In the genomic region with DNA sequence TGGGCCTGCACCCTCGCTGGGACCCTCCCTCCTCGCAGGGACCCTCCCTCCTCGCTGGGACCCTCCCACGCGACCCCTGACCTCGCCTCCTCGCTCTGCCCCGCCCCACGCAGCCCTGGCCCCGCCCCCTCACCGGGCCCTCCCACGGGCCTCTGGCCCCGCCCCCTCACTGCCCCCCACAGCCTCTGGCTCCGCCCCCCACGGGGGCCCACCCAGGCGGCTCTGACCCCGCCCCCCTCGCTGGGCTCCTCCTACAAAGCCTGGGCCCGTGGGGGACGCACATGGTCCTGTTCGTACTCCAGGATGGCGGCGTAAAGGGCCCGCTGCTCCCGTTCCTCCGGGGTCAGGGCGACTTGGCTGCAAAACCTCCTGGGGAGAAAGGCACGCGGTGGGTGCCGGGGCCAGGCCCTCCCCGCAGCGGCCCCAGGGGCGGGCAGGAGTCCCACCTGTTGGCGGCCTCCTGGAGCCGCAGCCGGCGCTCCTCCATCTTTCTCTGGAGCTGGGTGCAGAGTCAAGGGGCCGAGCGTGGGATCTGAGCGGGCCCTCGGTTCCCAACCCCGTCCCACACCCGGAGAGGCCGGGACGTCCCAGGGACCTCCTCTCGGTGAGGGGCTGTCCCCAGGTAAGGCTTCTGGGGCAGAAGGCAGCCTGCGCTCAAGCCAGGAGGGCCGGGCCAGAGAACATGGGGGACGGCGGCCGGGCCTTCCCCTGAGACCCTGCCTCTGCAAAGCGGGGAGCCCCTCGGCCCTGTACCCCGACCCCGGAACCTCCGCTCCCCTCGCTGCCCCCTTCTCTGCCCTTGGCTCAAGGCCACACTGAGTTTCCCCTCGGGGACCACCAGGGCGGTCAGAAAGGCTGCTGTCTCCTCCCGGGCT, we compare ENCODE assay signal across 1 cellular context.
TF ChIP-seq lines count a peak whose summit lies in the region.

No MANE protein-coding gene starts in this region.

TF ChIP-seq in HEK293, 187 proteins besides CTCF, POLR2A, EP300 and RAD21 (continued from another document and continues in another):
- TF ChIP-seq, protein P1, sequence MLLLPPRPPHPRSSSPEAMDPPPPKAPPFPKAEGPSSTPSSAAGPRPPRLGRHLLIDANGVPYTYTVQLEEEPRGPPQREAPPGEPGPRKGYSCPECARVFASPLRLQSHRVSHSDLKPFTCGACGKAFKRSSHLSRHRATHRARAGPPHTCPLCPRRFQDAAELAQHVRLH (tag by site-specific recombination; IDR thresholded peaks at IDR 0.05) = no peak
- no peak for TF ChIP-seq ZNF747 (tag by site-specific recombination; IDR thresholded peaks at IDR 0.05)
- TF ChIP-seq ZNF548 (tag by site-specific recombination; IDR thresholded peaks at IDR 0.05) = no peak
- TF ChIP-seq ZFHX2 (tag by site-specific recombination; conservative IDR thresholded peaks at IDR 0.05) = no peak
- no peak for TF ChIP-seq ZNF324 (tag by site-specific recombination; IDR thresholded peaks at IDR 0.05)
- TF ChIP-seq, protein P2, sequence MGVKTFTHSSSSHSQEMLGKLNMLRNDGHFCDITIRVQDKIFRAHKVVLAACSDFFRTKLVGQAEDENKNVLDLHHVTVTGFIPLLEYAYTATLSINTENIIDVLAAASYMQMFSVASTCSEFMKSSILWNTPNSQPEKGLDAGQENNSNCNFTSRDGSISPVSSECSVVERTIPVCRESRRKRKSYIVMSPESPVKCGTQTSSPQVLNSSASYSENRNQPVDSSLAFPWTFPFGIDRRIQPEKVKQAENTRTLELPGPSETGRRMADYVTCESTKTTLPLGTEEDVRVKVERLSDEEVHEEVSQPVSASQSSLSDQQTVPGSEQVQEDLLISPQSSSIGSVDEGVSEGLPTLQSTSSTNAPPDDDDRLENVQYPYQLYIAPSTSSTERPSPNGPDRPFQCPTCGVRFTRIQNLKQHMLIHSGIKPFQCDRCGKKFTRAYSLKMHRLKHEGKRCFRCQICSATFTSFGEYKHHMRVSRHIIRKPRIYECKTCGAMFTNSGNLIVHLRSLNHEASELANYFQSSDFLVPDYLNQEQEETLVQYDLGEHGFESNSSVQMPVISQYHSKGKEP (tag by site-specific recombination; IDR thresholded peaks at IDR 0.05) = no peak
- TF ChIP-seq, protein P3, sequence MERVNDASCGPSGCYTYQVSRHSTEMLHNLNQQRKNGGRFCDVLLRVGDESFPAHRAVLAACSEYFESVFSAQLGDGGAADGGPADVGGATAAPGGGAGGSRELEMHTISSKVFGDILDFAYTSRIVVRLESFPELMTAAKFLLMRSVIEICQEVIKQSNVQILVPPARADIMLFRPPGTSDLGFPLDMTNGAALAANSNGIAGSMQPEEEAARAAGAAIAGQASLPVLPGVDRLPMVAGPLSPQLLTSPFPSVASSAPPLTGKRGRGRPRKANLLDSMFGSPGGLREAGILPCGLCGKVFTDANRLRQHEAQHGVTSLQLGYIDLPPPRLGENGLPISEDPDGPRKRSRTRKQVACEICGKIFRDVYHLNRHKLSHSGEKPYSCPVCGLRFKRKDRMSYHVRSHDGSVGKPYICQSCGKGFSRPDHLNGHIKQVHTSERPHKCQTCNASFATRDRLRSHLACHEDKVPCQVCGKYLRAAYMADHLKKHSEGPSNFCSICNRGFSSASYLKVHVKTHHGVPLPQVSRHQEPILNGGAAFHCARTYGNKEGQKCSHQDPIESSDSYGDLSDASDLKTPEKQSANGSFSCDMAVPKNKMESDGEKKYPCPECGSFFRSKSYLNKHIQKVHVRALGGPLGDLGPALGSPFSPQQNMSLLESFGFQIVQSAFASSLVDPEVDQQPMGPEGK (tag by site-specific recombination; IDR thresholded peaks at IDR 0.05) = peak; percentile 47; the same call in 1 of the 2 replicates
- TF ChIP-seq, protein P4, sequence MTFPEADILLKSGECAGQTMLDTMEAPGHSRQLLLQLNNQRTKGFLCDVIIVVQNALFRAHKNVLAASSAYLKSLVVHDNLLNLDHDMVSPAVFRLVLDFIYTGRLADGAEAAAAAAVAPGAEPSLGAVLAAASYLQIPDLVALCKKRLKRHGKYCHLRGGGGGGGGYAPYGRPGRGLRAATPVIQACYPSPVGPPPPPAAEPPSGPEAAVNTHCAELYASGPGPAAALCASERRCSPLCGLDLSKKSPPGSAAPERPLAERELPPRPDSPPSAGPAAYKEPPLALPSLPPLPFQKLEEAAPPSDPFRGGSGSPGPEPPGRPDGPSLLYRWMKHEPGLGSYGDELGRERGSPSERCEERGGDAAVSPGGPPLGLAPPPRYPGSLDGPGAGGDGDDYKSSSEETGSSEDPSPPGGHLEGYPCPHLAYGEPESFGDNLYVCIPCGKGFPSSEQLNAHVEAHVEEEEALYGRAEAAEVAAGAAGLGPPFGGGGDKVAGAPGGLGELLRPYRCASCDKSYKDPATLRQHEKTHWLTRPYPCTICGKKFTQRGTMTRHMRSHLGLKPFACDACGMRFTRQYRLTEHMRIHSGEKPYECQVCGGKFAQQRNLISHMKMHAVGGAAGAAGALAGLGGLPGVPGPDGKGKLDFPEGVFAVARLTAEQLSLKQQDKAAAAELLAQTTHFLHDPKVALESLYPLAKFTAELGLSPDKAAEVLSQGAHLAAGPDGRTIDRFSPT (tag by site-specific recombination; IDR thresholded peaks at IDR 0.05) = no peak
- TF ChIP-seq, protein P5, sequence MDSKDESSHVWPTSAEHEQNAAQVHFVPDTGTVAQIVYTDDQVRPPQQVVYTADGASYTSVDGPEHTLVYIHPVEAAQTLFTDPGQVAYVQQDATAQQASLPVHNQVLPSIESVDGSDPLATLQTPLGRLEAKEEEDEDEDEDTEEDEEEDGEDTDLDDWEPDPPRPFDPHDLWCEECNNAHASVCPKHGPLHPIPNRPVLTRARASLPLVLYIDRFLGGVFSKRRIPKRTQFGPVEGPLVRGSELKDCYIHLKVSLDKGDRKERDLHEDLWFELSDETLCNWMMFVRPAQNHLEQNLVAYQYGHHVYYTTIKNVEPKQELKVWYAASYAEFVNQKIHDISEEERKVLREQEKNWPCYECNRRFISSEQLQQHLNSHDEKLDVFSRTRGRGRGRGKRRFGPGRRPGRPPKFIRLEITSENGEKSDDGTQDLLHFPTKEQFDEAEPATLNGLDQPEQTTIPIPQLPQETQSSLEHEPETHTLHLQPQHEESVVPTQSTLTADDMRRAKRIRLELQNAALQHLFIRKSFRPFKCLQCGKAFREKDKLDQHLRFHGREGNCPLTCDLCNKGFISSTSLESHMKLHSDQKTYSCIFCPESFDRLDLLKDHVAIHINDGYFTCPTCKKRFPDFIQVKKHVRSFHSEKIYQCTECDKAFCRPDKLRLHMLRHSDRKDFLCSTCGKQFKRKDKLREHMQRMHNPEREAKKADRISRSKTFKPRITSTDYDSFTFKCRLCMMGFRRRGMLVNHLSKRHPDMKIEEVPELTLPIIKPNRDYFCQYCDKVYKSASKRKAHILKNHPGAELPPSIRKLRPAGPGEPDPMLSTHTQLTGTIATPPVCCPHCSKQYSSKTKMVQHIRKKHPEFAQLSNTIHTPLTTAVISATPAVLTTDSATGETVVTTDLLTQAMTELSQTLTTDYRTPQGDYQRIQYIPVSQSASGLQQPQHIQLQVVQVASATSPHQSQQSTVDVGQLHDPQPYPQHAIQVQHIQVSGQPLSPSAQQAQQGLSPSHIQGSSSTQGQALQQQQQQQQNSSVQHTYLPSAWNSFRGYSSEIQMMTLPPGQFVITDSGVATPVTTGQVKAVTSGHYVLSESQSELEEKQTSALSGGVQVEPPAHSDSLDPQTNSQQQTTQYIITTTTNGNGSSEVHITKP (tag by site-specific recombination; IDR thresholded peaks at IDR 0.05) = no peak
- TF ChIP-seq ZFP37 (tag by site-specific recombination; IDR thresholded peaks at IDR 0.05) = no peak
- TF ChIP-seq ZNF555 (tag by site-specific recombination; conservative IDR thresholded peaks at IDR 0.05) = no peak
- TF ChIP-seq, protein P6, sequence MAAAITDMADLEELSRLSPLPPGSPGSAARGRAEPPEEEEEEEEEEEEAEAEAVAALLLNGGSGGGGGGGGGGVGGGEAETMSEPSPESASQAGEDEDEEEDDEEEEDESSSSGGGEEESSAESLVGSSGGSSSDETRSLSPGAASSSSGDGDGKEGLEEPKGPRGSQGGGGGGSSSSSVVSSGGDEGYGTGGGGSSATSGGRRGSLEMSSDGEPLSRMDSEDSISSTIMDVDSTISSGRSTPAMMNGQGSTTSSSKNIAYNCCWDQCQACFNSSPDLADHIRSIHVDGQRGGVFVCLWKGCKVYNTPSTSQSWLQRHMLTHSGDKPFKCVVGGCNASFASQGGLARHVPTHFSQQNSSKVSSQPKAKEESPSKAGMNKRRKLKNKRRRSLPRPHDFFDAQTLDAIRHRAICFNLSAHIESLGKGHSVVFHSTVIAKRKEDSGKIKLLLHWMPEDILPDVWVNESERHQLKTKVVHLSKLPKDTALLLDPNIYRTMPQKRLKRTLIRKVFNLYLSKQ (tag by site-specific recombination; IDR thresholded peaks at IDR 0.05; ENCODE audit: borderline replicate concordance) = no peak
- TF ChIP-seq, protein P7, sequence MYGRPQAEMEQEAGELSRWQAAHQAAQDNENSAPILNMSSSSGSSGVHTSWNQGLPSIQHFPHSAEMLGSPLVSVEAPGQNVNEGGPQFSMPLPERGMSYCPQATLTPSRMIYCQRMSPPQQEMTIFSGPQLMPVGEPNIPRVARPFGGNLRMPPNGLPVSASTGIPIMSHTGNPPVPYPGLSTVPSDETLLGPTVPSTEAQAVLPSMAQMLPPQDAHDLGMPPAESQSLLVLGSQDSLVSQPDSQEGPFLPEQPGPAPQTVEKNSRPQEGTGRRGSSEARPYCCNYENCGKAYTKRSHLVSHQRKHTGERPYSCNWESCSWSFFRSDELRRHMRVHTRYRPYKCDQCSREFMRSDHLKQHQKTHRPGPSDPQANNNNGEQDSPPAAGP (tag by site-specific recombination; IDR thresholded peaks at IDR 0.05) = no peak
- TF ChIP-seq ZNF426 (tag by site-specific recombination; IDR thresholded peaks at IDR 0.05) = no peak
- no peak for TF ChIP-seq ZNF530 (tag by site-specific recombination; IDR thresholded peaks at IDR 0.05; ENCODE audit: low read depth)
- TF ChIP-seq ZNF404 (tag by site-specific recombination; IDR thresholded peaks at IDR 0.05) = no peak
- no peak for TF ChIP-seq TRIM28 (IDR thresholded peaks at IDR 0.05; ENCODE audit: borderline replicate concordance, low read length)
- TF ChIP-seq ZNF624 (tag by site-specific recombination; IDR thresholded peaks at IDR 0.05) = no peak
- TF ChIP-seq ZNF600 (tag by site-specific recombination; IDR thresholded peaks at IDR 0.05) = no peak
- TF ChIP-seq ZNF670 (tag by site-specific recombination; IDR thresholded peaks at IDR 0.05; ENCODE audit: low read depth) = no peak
- TF ChIP-seq SP3 (tag by site-specific recombination; IDR thresholded peaks at IDR 0.05) = no peak
- no peak for TF ChIP-seq HOXD13 (CRISPR knock-in tag; IDR thresholded peaks at IDR 0.05; ENCODE audit: borderline replicate concordance)
- no peak for TF ChIP-seq ZNF701 (tag by site-specific recombination; IDR thresholded peaks at IDR 0.05)
- 0 out of 2 replicates have a peak, but pooled peaks have one; percentile 32 for TF ChIP-seq YY1 (tag by site-specific recombination; IDR thresholded peaks at IDR 0.05)
- no peak for TF ChIP-seq ZSCAN23 (tag by site-specific recombination; IDR thresholded peaks at IDR 0.05)
- peak; percentile 85 for TF ChIP-seq SCRT2 (tag by site-specific recombination; IDR thresholded peaks at IDR 0.05)
- TF ChIP-seq ZNF76 (tag by site-specific recombination; IDR thresholded peaks at IDR 0.05; ENCODE audit: borderline replicate concordance, low read depth) = no peak
- peak; percentile 72 for TF ChIP-seq SCRT1 (tag by site-specific recombination; IDR thresholded peaks at IDR 0.05; ENCODE audit: borderline replicate concordance)
- no peak for TF ChIP-seq ZSCAN16 (tag by site-specific recombination; IDR thresholded peaks at IDR 0.05)
- TF ChIP-seq, protein P8, sequence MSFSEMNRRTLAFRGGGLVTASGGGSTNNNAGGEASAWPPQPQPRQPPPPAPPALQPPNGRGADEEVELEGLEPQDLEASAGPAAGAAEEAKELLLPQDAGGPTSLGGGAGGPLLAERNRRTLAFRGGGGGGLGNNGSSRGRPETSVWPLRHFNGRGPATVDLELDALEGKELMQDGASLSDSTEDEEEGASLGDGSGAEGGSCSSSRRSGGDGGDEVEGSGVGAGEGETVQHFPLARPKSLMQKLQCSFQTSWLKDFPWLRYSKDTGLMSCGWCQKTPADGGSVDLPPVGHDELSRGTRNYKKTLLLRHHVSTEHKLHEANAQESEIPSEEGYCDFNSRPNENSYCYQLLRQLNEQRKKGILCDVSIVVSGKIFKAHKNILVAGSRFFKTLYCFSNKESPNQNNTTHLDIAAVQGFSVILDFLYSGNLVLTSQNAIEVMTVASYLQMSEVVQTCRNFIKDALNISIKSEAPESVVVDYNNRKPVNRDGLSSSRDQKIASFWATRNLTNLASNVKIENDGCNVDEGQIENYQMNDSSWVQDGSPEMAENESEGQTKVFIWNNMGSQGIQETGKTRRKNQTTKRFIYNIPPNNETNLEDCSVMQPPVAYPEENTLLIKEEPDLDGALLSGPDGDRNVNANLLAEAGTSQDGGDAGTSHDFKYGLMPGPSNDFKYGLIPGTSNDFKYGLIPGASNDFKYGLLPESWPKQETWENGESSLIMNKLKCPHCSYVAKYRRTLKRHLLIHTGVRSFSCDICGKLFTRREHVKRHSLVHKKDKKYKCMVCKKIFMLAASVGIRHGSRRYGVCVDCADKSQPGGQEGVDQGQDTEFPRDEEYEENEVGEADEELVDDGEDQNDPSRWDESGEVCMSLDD (tag by site-specific recombination; IDR thresholded peaks at IDR 0.05) = no peak
- TF ChIP-seq ZNF391 (tag by site-specific recombination; IDR thresholded peaks at IDR 0.05; ENCODE audit: borderline replicate concordance, low read depth) = no peak
- TF ChIP-seq ZBTB17 (tag by site-specific recombination; IDR thresholded peaks at IDR 0.05) = no peak
- TF ChIP-seq MEIS1 (CRISPR knock-in tag; IDR thresholded peaks at IDR 0.05; ENCODE audit: borderline replicate concordance) = no peak
- TF ChIP-seq, protein P9, sequence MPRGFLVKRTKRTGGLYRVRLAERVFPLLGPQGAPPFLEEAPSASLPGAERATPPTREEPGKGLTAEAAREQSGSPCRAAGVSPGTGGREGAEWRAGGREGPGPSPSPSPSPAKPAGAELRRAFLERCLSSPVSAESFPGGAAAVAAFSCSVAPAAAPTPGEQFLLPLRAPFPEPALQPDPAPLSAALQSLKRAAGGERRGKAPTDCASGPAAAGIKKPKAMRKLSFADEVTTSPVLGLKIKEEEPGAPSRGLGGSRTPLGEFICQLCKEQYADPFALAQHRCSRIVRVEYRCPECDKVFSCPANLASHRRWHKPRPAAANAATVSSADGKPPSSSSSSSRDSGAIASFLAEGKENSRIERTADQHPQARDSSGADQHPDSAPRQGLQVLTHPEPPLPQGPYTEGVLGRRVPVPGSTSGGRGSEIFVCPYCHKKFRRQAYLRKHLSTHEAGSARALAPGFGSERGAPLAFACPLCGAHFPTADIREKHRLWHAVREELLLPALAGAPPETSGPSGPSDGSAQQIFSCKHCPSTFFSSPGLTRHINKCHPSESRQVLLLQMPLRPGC (tag by site-specific recombination; IDR thresholded peaks at IDR 0.05) = no peak
- TF ChIP-seq ZNF23 (tag by site-specific recombination; IDR thresholded peaks at IDR 0.05; ENCODE audit: borderline replicate concordance) = no peak
- 0 out of 2 replicates have a peak, but pooled peaks have one; percentile 24 for TF ChIP-seq ZNF335 (tag by site-specific recombination; conservative IDR thresholded peaks at IDR 0.05)
- TF ChIP-seq ZNF16 (tag by site-specific recombination; IDR thresholded peaks at IDR 0.05; ENCODE audit: low read depth) = no peak
- TF ChIP-seq ZNF302 (tag by site-specific recombination; IDR thresholded peaks at IDR 0.05; ENCODE audit: low read depth) = no peak
- peak; percentile 71 for TF ChIP-seq GLIS1 (tag by site-specific recombination; IDR thresholded peaks at IDR 0.05)
- TF ChIP-seq ZNF19 (tag by site-specific recombination; IDR thresholded peaks at IDR 0.05; ENCODE audit: low read depth) = no peak
- no peak for TF ChIP-seq GLI2 (tag by site-specific recombination; IDR thresholded peaks at IDR 0.05; ENCODE audit: borderline replicate concordance, low read depth)
